ENCODE assay signal across 19 cellular contexts in the genomic region with DNA sequence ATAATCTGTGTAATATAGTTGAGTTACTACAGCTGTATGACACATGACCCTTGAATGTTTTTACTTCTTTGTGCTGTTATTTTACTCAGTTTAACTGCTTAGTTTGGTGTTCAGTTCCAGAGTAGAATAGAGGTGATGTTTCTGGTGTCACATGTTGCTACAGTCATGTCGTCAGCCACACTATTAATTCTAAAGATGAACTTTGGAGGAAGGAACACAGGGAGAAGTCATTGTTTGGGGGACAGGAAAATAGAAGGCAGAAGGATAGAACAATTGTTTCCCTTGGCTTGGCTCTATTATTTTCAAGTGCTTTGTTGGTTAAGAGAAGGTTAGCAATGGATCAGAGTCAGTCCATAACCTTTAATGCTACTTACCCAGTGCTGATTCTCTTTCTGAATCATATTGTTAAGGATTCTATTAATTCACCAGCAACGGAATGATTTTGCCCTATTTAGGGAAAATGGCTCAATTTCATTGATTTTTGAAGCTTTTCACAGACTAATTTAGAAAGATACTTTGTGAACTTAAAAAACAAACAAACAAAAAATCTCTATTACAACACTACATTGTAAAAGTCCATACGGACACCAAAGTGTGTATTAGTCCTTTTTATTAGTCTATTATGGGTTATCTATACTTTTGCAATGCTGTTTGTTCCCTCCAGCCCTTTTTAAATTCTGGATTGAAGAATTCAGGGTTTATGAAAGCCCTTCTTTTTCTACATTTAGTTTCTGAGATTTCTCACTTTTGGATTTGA.
A peak's percentile ranks its signal among the peaks of the same experiment; 100 is the strongest.
DNase-seq lines count a peak whose midpoint lies in the region; ATAC-seq, FAIRE-seq and TF ChIP-seq lines count a peak whose summit lies in the region.
"Had no signal": no experiment of that assay in that cellular context is flagged by ENCODE, and none has a peak within 500 bp of the region (broad histone marks: within the 10 kb centered on the region; RNA-seq: fewer than 3 reads in every experiment).

No MANE protein-coding gene starts in this region.

- no peak; the same call in 2 of the 3 replicates for ATAC-seq in K562
- peak; percentile 41 for ATAC-seq in left lobe of liver
- ATAC-seq in sciatic nerve: peak; percentile 29
- ATAC-seq: Right ventricle myocardium inferior had no signal

- FAIRE-seq in K562 (lab: Jason Lieb, UNC): no peak
- FAIRE-seq: G401.6, HTR-8/SVneo, RCC 7860 had no signal

- no TSS peak for BruUV-seq in K562 (replicated peaks; lab: Mats Ljungman, UMichigan)

- DNase-seq in Karpas-422: no peak
- peak in 1 of 4 experiments; percentile 1 for DNase-seq in K562 (ENCODE audit: extremely low read depth in 1 of 4, low spot score in 3 of 4)
- DNase-seq in left lobe of liver (ENCODE audit: low spot score): no peak
- DNase-seq in sciatic nerve (ENCODE audit: low spot score): no peak
- no peak for DNase-seq in CD14-positive monocyte (ENCODE audit: low spot score)
- DNase-seq in NCI-H1417 treated with DMSO at 0.1 percent for 48 hours (lab: John Stamatoyannopoulos, UW): no peak
- DNase-seq in DMS53 treated with DMSO at 0.1 percent for 48 hours (lab: John Stamatoyannopoulos, UW; ENCODE audit: unreplicated experiment): no peak
- DNase-seq: DND-41; MM.1S; NCI-H1092; NCI-H2081; NCI-H748 treated with DMSO at 0.1 percent for 48 hours; NK-92 treated with Interleukin-12 subunit alpha and Interleukin-12 subunit beta, amount 100 ng/mL, for 24 hours had no signal

- no peaks in the 10 kb centered on the region for H4K20me1 ChIP-seq in Karpas-422 (ENCODE audit: insufficient read depth, low read depth, low read length)
- H4K20me1 ChIP-seq in K562 (replicated peaks; ENCODE audit: control insufficient read depth, insufficient read depth, low read length): no peaks in the 10 kb centered on the region

- no peak overlapping the region for H3K4me2 ChIP-seq in Karpas-422 (ENCODE audit: low read depth, low read length, poor library complexity, severe bottlenecking)
- no peak overlapping the region for H3K4me2 ChIP-seq in K562 (ENCODE audit: insufficient read depth, low read length)

- H3K9ac ChIP-seq in Karpas-422 (ENCODE audit: low read length) (no peak overlapping the region), K562 (ENCODE audit: insufficient read depth in 1 of 2, low read depth in 2 of 2, low read length in 2 of 2) (no peak overlapping the region)

- in situ Hi-C loops in K562 (cut with MboI): no loop called here

- no peak for TF ChIP-seq POLR2A in K562 (conservative IDR thresholded peaks at IDR 0.05)

- no peak for TF ChIP-seq RAD21 in K562 (CRISPR knock-in tag; conservative IDR thresholded peaks at IDR 0.05 in 1 of 2, IDR thresholded peaks at IDR 0.05 in 1 of 2)

- no peaks in the 10 kb centered on the region for H3K36me3 ChIP-seq in Karpas-422 (ENCODE audit: insufficient read depth, low read length)
- peaks cover 79% of the 10 kb centered on the region for H3K36me3 ChIP-seq in K562 (ENCODE audit: control insufficient read depth, insufficient read depth, low read length)
- H3K36me3 ChIP-seq: HAP-1 had no signal

- no peaks in the 10 kb centered on the region for H3K4me1 ChIP-seq in Karpas-422 (ENCODE audit: low read length)
- H3K4me1 ChIP-seq in K562 (replicated peaks in 1 of 2; ENCODE audit: control insufficient read depth in 2 of 2, insufficient read depth in 2 of 2, low read length in 2 of 2): no peaks in the 10 kb centered on the region
- H3K4me1 ChIP-seq: HAP-1 had no signal

- CTCF ChIA-PET in K562 (lab: Yijun Ruan, JAX; ENCODE audit: low intra/inter-chr PET ratio): no interaction called here

- H3K79me2 ChIP-seq in Karpas-422 (ENCODE audit: low read length) (no peaks in the 10 kb centered on the region), K562 (ENCODE audit: control insufficient read depth, insufficient read depth, low read length) (peaks cover 34% of the 10 kb centered on the region; the same call in 2 of the 3 replicates)

- no peak for TF ChIP-seq EP300 in K562 (IDR thresholded peaks at IDR 0.05; ENCODE audit: low read length)

- H3K4me3 ChIP-seq in Karpas-422 (ENCODE audit: low read length) (no peak overlapping the region), K562 (no peak overlapping the region)
- H3K4me3 ChIP-seq: HAP-1 had no signal

- H3K4me3 Mint-ChIP-seq in CD14-positive monocyte: no peak overlapping the region
- H3K4me3 Mint-ChIP-seq: IgD-negative memory B cell had no signal

- H3K27ac Mint-ChIP-seq in CD14-positive monocyte: no peak overlapping the region
- H3K27ac Mint-ChIP-seq: IgD-negative memory B cell had no signal

- H3K27me3 Mint-ChIP-seq in CD14-positive monocyte (ENCODE audit: low read depth in 3 of 3): peaks cover 0 to 4% (median 1%) of the 10 kb centered on the region in 3 donors

- no peak for TF ChIP-seq CTCF in K562 (IDR thresholded peaks at IDR 0.05 in 2 of 3, conservative IDR thresholded peaks at IDR 0.05 in 1 of 3; ENCODE audit: insufficient read depth in 2 of 3, low read depth in 1 of 3, low read length in 3 of 3)
- no peak for TF ChIP-seq CTCF in CD14-positive monocyte (IDR thresholded peaks at IDR 0.05)

- H3K9me3 Mint-ChIP-seq in CD14-positive monocyte: no peaks in the 10 kb centered on the region

- H3K27me3 ChIP-seq in Karpas-422 (ENCODE audit: low read length): no peaks in the 10 kb centered on the region
- no peaks in the 10 kb centered on the region for H3K27me3 ChIP-seq in K562 (ENCODE audit: control insufficient read depth in 2 of 2, insufficient read depth in 2 of 2, low read length in 2 of 2)

- no peaks in the 10 kb centered on the region for H3K9me1 ChIP-seq in K562 (ENCODE audit: control insufficient read depth, insufficient read depth, low read length)

- intact Hi-C loops in K562 (cut with micrococcal nuclease) (no loop called here), sciatic nerve (cut with DNase I) (no loop called here), CD14-positive monocyte (cut with micrococcal nuclease) (no loop called here)

- no peaks in the 10 kb centered on the region for H3K9me2 ChIP-seq in Karpas-422 (replicated peaks; ENCODE audit: insufficient read depth, low read length)

- POLR2A ChIA-PET in K562 (lab: Yijun Ruan, JAX): interaction anchor here (0.8 to 4.3 kb wide), 3 partner anchors 8 to 75 kb away, joined by 3 to 19 read pairs (median 14); no protein-coding TSS in a partner anchor

- H3K36me3 Mint-ChIP-seq in CD14-positive monocyte: no peaks in the 10 kb centered on the region
- H3K36me3 Mint-ChIP-seq: IgD-negative memory B cell had no signal

- WGBS in K562 (ENCODE audit: insufficient coverage, low coverage, missing lambda C conversion rate): 80% methylated on average over 3 of the region's 3 CpGs

- H3K4me1 Mint-ChIP-seq in CD14-positive monocyte: no peaks in the 10 kb centered on the region
- H3K4me1 Mint-ChIP-seq: IgD-negative memory B cell had no signal

- H3K9me3 ChIP-seq in Karpas-422 (ENCODE audit: low read length): no peaks in the 10 kb centered on the region
- H3K9me3 ChIP-seq in K562 (replicated peaks; ENCODE audit: control insufficient read depth, insufficient read depth, low read depth, low read length): peaks cover 13% of the 10 kb centered on the region; the same call in 1 of the 2 replicates
- H3K9me3 ChIP-seq: HAP-1 had no signal

- H2AFZ ChIP-seq in Karpas-422 (ENCODE audit: low read length): peak overlapping the region; percentile 50; the same call in 1 of the 2 replicates
- no peak overlapping the region for H2AFZ ChIP-seq in K562 (ENCODE audit: low read depth, low read length)

- H3K27ac ChIP-seq in Karpas-422 (ENCODE audit: low read length) (no peak overlapping the region), K562 (ENCODE audit: extremely low read depth, low read depth, low read length) (no peak overlapping the region)

TF ChIP-seq in K562, 482 proteins besides CTCF, POLR2A, EP300 and RAD21 (continues in another document):
- TF ChIP-seq SREBF2 (CRISPR knock-in tag; IDR thresholded peaks at IDR 0.05) (no peak), RBM22 (IDR thresholded peaks at IDR 0.05; ENCODE audit: low read depth, low read length, poor library complexity, severe bottlenecking) (peak; percentile 31), PYGO2 (tag; IDR thresholded peaks at IDR 0.05) (no peak), ZNF121 (CRISPR knock-in tag; conservative IDR thresholded peaks at IDR 0.05) (no peak), SIN3B (IDR thresholded peaks at IDR 0.05; ENCODE audit: low read depth) (no peak), POLR2H (tag; IDR thresholded peaks at IDR 0.05; ENCODE audit: low read depth) (peak; percentile 11; the same call in 1 of the 2 replicates), DACH1 (IDR thresholded peaks at IDR 0.05; ENCODE audit: partially characterized antibody) (no peak), TARDBP (IDR thresholded peaks at IDR 0.05) (no peak), ZNF696 (CRISPR knock-in tag; conservative IDR thresholded peaks at IDR 0.05) (no peak), GABPA (tag; conservative IDR thresholded peaks at IDR 0.05; ENCODE audit: low read depth) (no peak), HDAC2 (IDR thresholded peaks at IDR 0.05) (no peak), POLR2G (IDR thresholded peaks at IDR 0.05; ENCODE audit: low read depth, low read length) (0 out of 2 replicates have a peak, but pooled peaks have one; percentile 12), HDGF (IDR thresholded peaks at IDR 0.05) (no peak)
- TF ChIP-seq, protein P1, sequence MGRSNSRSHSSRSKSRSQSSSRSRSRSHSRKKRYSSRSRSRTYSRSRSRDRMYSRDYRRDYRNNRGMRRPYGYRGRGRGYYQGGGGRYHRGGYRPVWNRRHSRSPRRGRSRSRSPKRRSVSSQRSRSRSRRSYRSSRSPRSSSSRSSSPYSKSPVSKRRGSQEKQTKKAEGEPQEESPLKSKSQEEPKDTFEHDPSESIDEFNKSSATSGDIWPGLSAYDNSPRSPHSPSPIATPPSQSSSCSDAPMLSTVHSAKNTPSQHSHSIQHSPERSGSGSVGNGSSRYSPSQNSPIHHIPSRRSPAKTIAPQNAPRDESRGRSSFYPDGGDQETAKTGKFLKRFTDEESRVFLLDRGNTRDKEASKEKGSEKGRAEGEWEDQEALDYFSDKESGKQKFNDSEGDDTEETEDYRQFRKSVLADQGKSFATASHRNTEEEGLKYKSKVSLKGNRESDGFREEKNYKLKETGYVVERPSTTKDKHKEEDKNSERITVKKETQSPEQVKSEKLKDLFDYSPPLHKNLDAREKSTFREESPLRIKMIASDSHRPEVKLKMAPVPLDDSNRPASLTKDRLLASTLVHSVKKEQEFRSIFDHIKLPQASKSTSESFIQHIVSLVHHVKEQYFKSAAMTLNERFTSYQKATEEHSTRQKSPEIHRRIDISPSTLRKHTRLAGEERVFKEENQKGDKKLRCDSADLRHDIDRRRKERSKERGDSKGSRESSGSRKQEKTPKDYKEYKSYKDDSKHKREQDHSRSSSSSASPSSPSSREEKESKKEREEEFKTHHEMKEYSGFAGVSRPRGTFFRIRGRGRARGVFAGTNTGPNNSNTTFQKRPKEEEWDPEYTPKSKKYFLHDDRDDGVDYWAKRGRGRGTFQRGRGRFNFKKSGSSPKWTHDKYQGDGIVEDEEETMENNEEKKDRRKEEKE (IDR thresholded peaks at IDR 0.05; ENCODE audit: borderline replicate concordance in 1 of 2, control insufficient read depth in 1 of 2, low read depth in 2 of 2, low read length in 1 of 2): no peak
